ENCODE assay signal across 18 cellular contexts in the genomic region with DNA sequence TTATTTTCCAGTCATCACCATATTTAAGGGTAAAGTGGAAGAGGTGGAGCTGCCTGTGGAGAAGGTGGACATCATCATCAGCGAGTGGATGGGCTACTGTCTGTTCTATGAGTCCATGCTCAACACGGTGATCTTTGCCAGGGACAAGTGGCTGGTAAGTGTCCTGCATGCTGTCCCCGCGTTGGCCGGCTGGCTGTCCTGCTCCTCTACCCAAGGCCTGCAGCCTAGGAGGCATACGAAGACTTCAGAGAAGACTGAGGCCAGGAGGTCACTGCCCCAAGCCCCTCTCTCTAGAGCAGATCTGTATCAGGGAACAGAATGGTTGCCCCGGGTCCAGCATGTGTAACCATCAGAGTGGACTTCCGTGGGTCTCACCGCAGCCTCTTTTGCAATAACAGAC.
"Had no signal": no experiment of that assay in that cellular context is flagged by ENCODE, and none has a peak within 500 bp of the region (broad histone marks: within the 10 kb centered on the region; RNA-seq: fewer than 3 reads in every experiment).

No MANE protein-coding gene starts in this region.

- H3K4me3 ChIP-seq: MG63 had no signal

- DNase-seq: Karpas-422, KBM-7, MG63, NCI-H1092, NCI-H1105 treated with DMSO at 0.1 percent for 48 hours, NCI-H1417 treated with DMSO at 0.1 percent for 48 hours, NCI-H146, NCI-H1694 treated with DMSO at 0.1 percent for 48 hours, NCI-H1930, NCI-H2081, NCI-H2107, NCI-H2227 treated with DMSO at 0.1 percent for 48 hours, NCI-H524, NCI-H526 treated with DMSO at 0.1 percent for 48 hours, NCI-H748 treated with DMSO at 0.1 percent for 48 hours, RPMI8226, SHP77 had no signal

- ATAC-seq: SK-N-SH treated with all-trans-retinoic acid at 6 μM for 48 hours had no signal

- H3K36me3 ChIP-seq: MG63 had no signal

- H3K9me3 ChIP-seq: MG63 had no signal
